In the genomic region with DNA sequence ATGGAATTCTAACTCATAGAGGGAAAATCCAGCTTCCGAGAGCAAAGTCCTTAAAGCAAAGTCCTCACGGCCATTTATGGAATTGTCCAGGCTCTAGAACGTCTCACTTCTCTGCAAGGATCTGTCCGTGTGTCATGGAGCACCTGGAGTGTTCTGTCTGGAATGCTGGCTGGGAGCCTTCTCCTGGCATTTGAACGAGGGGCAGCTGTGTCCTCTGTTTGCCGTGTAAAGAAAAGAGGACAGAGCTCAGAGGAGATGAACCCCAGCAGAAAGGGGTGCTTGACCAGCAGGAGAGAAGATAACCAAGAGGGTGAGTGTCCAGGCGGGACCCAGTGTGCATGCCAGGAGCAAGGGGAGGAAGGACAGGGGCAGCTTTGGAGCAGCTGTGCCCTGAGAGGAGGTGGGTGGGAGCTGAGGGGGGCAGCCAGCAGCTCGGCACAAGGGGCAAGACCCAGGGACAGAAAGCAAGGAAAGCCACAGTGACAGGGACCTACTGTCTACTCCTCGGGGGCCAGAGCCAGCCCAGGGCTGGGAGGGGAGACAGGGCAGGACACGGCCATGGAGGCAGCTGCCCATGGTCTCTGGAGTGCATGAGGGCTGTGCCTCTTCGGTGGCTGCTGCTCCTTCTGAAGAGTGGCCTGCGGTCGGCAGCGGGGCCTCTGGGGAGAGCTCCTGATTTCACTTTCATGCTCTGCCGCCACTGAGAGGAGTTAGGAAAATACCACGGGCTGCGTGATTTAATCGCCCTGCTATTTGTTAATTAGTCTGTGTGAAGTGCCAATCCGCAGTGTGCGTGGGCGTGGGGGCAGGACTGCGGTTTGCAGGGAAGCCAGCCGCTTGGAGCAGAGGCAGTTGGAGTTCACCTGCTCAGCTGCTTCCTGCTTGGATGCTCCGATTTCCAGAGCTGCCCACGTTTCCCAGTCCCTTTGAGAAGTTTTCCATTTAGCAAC, we compare ENCODE assay signal across 9 cellular contexts.
DNase-seq lines count a peak whose midpoint lies in the region; ATAC-seq and TF ChIP-seq lines count a peak whose summit lies in the region.
"Had no signal": no experiment of that assay in that cellular context is flagged by ENCODE, and none has a peak within 500 bp of the region (broad histone marks: within the 10 kb centered on the region; RNA-seq: fewer than 3 reads in every experiment).

No MANE protein-coding gene starts in this region.

- no peaks in the 10 kb centered on the region for H3K27me3 ChIP-seq in Peyer's patch
- peaks cover 0 to 8% (median 2%) of the 10 kb centered on the region in 3 donors for H3K27me3 ChIP-seq in psoas muscle (ENCODE audit: insufficient read depth in 3 of 3, low read length in 2 of 3)

- H3K27ac ChIP-seq in Peyer's patch (peak overlapping the region in 3 of 4 donors; percentile 71 to 78 (median 72)), psoas muscle (no peak overlapping the region)
- H3K27ac ChIP-seq: heart right ventricle had no signal

- TF ChIP-seq CTCF in Peyer's patch (IDR thresholded peaks at IDR 0.05): no peak
- no peak for TF ChIP-seq CTCF in fibroblast of pulmonary artery (IDR thresholded peaks at IDR 0.05; ENCODE audit: low read length, missing control alignments)
- no peak for TF ChIP-seq CTCF in psoas muscle (IDR thresholded peaks at IDR 0.05)

- no peak for ATAC-seq in psoas muscle
- ATAC-seq: heart right ventricle had no signal

- intact Hi-C loops in psoas muscle (cut with DNase I): no loop called here

- H3K9me3 ChIP-seq in Peyer's patch (no peaks in the 10 kb centered on the region), psoas muscle (no peaks in the 10 kb centered on the region)

- peak overlapping the region in 3 of 4 donors; percentile 29 to 56 (median 46) for H3K4me3 ChIP-seq in Peyer's patch
- no peak overlapping the region for H3K4me3 ChIP-seq in fibroblast of pulmonary artery (replicated peaks; ENCODE audit: low read depth, low read length)
- no peak overlapping the region for H3K4me3 ChIP-seq in psoas muscle
- H3K4me3 ChIP-seq: heart right ventricle had no signal

- DNase-seq in NCI-H1092 treated with DMSO at 0.1 percent for 48 hours (lab: John Stamatoyannopoulos, UW): peak; percentile 36
- no peak for DNase-seq in NCI-H1092 (lab: John Stamatoyannopoulos, UW)
- DNase-seq in Peyer's patch: peak in 2 of 3 donors; percentile 60 to 65
- peak; percentile 11 for DNase-seq in fibroblast of pulmonary artery (ENCODE audit: low read depth)
- DNase-seq in stimulated activated CD4-positive, alpha-beta T cell treated with anti-CD3 and anti-CD28 coated beads, Interleukin-12 subunit alpha, Interleukin-12 subunit beta, amount 100 ng/mL, for 4 hours: peak; percentile 18
- no peak for DNase-seq in cortex of kidney (lab: John Stamatoyannopoulos, UW)
- DNase-seq in activated naive CD4-positive, alpha-beta T cell (lab: John Stamatoyannopoulos, UW): no peak
- DNase-seq in psoas muscle: no peak
- DNase-seq: heart right ventricle had no signal

- H3K4me1 ChIP-seq in Peyer's patch: peaks cover 0 to 15% (median 0%) of the 10 kb centered on the region in 4 donors
- H3K4me1 ChIP-seq in psoas muscle: no peaks in the 10 kb centered on the region
- H3K4me1 ChIP-seq: heart right ventricle had no signal

- WGBS in psoas muscle, 3 donors: 18 to 24% (median 19%) methylated on average over 25 of the region's 25 CpGs

- H3K36me3 ChIP-seq in Peyer's patch: no peaks in the 10 kb centered on the region
- H3K36me3 ChIP-seq in psoas muscle (ENCODE audit: insufficient read depth in 1 of 2, low read depth in 1 of 2): no peaks in the 10 kb centered on the region
- H3K36me3 ChIP-seq: heart right ventricle had no signal

- TF ChIP-seq POLR2A in Peyer's patch (IDR thresholded peaks at IDR 0.05): no peak

Comparison
In these comparisons a context has a peak if more than half of its experiments do, and no peak if none do; other contexts are left out.
1. DNase-seq: peak in NCI-H1092 treated with DMSO at 0.1 percent for 48 hours (single experiment), Peyer's patch (2 of 3), fibroblast of pulmonary artery (single experiment) and stimulated activated CD4-positive, alpha-beta T cell treated with anti-CD3 and anti-CD28 coated beads, Interleukin-12 subunit alpha, Interleukin-12 subunit beta, amount 100 ng/mL, for 4 hours (single experiment); none in NCI-H1092 (single experiment), cortex of kidney (single experiment), activated naive CD4-positive, alpha-beta T cell (0 of 4) and psoas muscle (0 of 2).
2. H3K4me3 ChIP-seq: peak in Peyer's patch (3 of 4); none in fibroblast of pulmonary artery (single experiment) and psoas muscle (single experiment).